8 cellular contexts compared by ENCODE assay signal in genomic region chr19:48954595-48955307, GRCh38. TPM values are rescaled to one million over a fixed set of nuclear protein-coding genes. Genes with fewer than 3 reads are reported as not detected.
A peak's percentile ranks its signal among the peaks of the same experiment; 100 is the strongest.
DNase-seq lines count a peak whose midpoint lies in the region; ATAC-seq and TF ChIP-seq lines count a peak whose summit lies in the region.

TSS of gene BAX (plus strand) at chr19:48954875. CDS start at chr19:48954929, 54 bp downstream.

- peak within 1 kb of the TSS; percentile 97 for H3K4me3 ChIP-seq in cardiac fibroblast (replicated peaks in 1 of 2; ENCODE audit: low read depth in 2 of 2, low read length in 2 of 2)

- H3K27me3 Mint-ChIP-seq in activated B cell treated with CpG ODN at 0.5 μM for 24 hours (no peaks in the 10 kb centered on the region), immature natural killer cell (ENCODE audit: low read depth in 3 of 3) (peaks cover 3 to 8% (median 5%) of the 10 kb centered on the region in 3 donors)

- H3K36me3 Mint-ChIP-seq in activated B cell treated with CpG ODN at 0.5 μM for 24 hours (ENCODE audit: low read depth) (peaks cover 23% of the 10 kb centered on the region), immature natural killer cell (peaks cover 3 to 7% (median 4%) of the 10 kb centered on the region in 3 donors)

- no peak for TF ChIP-seq CTCF in activated B cell treated with CpG ODN at 0.5 μM for 24 hours (IDR thresholded peaks at IDR 0.05)
- no peak for TF ChIP-seq CTCF in cardiac fibroblast (IDR thresholded peaks at IDR 0.05; ENCODE audit: low read depth, low read length)

- ATAC-seq in GM18907 (IDR thresholded peaks at IDR 0.05; ENCODE audit: unreplicated experiment) (peak; percentile 87), HG03139 (IDR thresholded peaks at IDR 0.05; ENCODE audit: unreplicated experiment) (peak; percentile 74), activated B cell treated with CpG ODN at 0.5 μM for 24 hours (ENCODE audit: low read depth) (peak; percentile 89)

- POLR2A ChIA-PET in activated B cell treated with CpG ODN at 0.5 μM for 24 hours (lab: Charles Lee) = interaction anchor here (0.6 to 4.0 kb wide), 10 partner anchors 8 to 116 kb away, joined by 3 to 43 read pairs (median 8); partner anchors contain the start of genes FTL, NUCB1, PPP1R15A and RUVBL2

- H3K9me3 Mint-ChIP-seq in activated B cell treated with CpG ODN at 0.5 μM for 24 hours (no peaks in the 10 kb centered on the region), immature natural killer cell (no peaks in the 10 kb centered on the region)

- DNase-seq in AG08395 (ENCODE audit: low spot score) = peak; percentile 97
- peak; percentile 91 for DNase-seq in NCI-H2227 treated with DMSO at 0.1 percent for 48 hours (lab: John Stamatoyannopoulos, UW)
- DNase-seq in activated B cell treated with CpG ODN at 0.5 μM for 24 hours = peak; percentile 93
- DNase-seq in cardiac fibroblast (ENCODE audit: low read depth in 2 of 2) = peak; percentile 97
- peak; percentile 79 to 81 (median 80) for DNase-seq in immature natural killer cell
- DNase-seq in smooth muscle cell of the brain vasculature (ENCODE audit: low read depth, low spot score) = peak; percentile 91

- H3K4me3 Mint-ChIP-seq in activated B cell treated with CpG ODN at 0.5 μM for 24 hours (peak within 1 kb of the TSS; percentile 91), immature natural killer cell (peak within 1 kb of the TSS; percentile 93 to 96 (median 93))

- H3K27ac Mint-ChIP-seq in activated B cell treated with CpG ODN at 0.5 μM for 24 hours (peak within 1 kb of the TSS; percentile 87), immature natural killer cell (peak within 1 kb of the TSS; percentile 68 to 92 (median 87))

- CTCF ChIA-PET in activated B cell treated with CpG ODN at 0.5 μM for 24 hours (lab: Charles Lee) = interaction anchor here (1.1 to 1.7 kb wide), 2 partner anchors 16 to 19 kb away, joined by 3 to 6 read pairs; no protein-coding TSS in a partner anchor

- H3K4me1 Mint-ChIP-seq in activated B cell treated with CpG ODN at 0.5 μM for 24 hours (peaks cover 26% of the 10 kb centered on the region), immature natural killer cell (peaks cover 23 to 33% of the 10 kb centered on the region in 2 donors)

- intact Hi-C loops in activated B cell treated with CpG ODN at 0.5 μM for 24 hours (cut with micrococcal nuclease) = loop anchor here (1.0 to 2.0 kb wide), 4 partner anchors 11 to 54 kb away; partner anchors contain the start of genes DHDH, FTL, GYS1 and NUCB1

RNA-seq across cellular contexts. Expression of gene BAX, which starts in this region (rescaled TPM):
- 111 and 129 TPM in 2 replicates for total RNA-seq in activated B cell treated with CpG ODN at 0.5 μM for 24 hours
- 100 to 1,000 TPM in 2 of 3 donors, 10 to 100 TPM in 1; 88.6 to 137 (median 106) TPM for polyA plus RNA-seq in immature natural killer cell

Comparison
In these comparisons a context has a peak if more than half of its experiments do, and no peak if none do; other contexts are left out.
1. Peak in every context shown above with its lines: DNase-seq, ATAC-seq and H3K4me3 ChIP-seq.